ENCODE assay signal across 1 cellular context in genomic region chr11:128596245-128596644, GRCh38.
TF ChIP-seq lines count a peak whose summit lies in the region.

No MANE protein-coding gene starts in this region.

TF ChIP-seq in GM12878, 131 proteins besides CTCF, POLR2A, EP300 and RAD21 (continued from another document):
- TF ChIP-seq CUX1 (IDR thresholded peaks at IDR 0.05; ENCODE audit: insufficient replicate concordance, low read depth, low read length) (no peak), ZBED1 (IDR thresholded peaks at IDR 0.05; ENCODE audit: borderline replicate concordance) (no peak), IKZF2 (IDR thresholded peaks at IDR 0.05) (no peak), IRF3 (IDR thresholded peaks at IDR 0.05) (no peak)
